ENCODE assay signal across 2 cellular contexts in the genomic region with DNA sequence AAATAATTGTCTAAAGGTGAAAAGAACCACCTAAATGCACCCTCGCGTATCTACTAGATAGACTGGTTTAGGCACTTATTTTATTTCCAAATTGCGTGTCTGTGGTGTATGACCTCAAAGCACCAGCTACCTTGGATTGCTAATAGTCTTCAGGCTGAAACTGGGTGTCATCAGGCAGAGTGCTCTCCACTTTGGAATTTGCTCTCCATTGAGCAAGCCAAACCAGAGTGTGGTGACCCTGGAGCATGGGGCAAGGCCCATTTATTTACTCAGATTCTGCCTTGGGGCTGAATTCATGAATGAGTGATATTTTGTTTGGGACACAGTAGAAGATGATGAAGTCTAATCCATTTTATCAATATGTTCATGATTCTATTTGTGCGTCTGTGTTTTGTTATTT.
TF ChIP-seq lines count a peak whose summit lies in the region.

No MANE protein-coding gene starts in this region.

TF ChIP-seq in liver, 16 proteins besides CTCF, POLR2A, EP300 and RAD21 (continued from another document):
- TF ChIP-seq REST (IDR thresholded peaks at IDR 0.05): no peak
- TF ChIP-seq GABPA (IDR thresholded peaks at IDR 0.05 in 1 of 2, conservative IDR thresholded peaks at IDR 0.05 in 1 of 2): no peak
- TF ChIP-seq, protein P1, sequence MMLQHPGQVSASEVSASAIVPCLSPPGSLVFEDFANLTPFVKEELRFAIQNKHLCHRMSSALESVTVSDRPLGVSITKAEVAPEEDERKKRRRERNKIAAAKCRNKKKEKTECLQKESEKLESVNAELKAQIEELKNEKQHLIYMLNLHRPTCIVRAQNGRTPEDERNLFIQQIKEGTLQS (IDR thresholded peaks at IDR 0.05): no peak
- no peak for TF ChIP-seq YY1 (IDR thresholded peaks at IDR 0.05)
- peak; percentile 88 to 98 for TF ChIP-seq HNF4A (conservative IDR thresholded peaks at IDR 0.05)
- TF ChIP-seq, protein P2, sequence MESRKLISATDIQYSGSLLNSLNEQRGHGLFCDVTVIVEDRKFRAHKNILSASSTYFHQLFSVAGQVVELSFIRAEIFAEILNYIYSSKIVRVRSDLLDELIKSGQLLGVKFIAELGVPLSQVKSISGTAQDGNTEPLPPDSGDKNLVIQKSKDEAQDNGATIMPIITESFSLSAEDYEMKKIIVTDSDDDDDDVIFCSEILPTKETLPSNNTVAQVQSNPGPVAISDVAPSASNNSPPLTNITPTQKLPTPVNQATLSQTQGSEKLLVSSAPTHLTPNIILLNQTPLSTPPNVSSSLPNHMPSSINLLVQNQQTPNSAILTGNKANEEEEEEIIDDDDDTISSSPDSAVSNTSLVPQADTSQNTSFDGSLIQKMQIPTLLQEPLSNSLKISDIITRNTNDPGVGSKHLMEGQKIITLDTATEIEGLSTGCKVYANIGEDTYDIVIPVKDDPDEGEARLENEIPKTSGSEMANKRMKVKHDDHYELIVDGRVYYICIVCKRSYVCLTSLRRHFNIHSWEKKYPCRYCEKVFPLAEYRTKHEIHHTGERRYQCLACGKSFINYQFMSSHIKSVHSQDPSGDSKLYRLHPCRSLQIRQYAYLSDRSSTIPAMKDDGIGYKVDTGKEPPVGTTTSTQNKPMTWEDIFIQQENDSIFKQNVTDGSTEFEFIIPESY (IDR thresholded peaks at IDR 0.05): no peak
- TF ChIP-seq HNF4G (IDR thresholded peaks at IDR 0.05): peak; percentile 84
- TF ChIP-seq SP1 (IDR thresholded peaks at IDR 0.05): peak; percentile 73
- no peak for TF ChIP-seq TAF1 (conservative IDR thresholded peaks at IDR 0.05)
- no peak for TF ChIP-seq FOXA1 (IDR thresholded peaks at IDR 0.05)
- TF ChIP-seq, protein P3, sequence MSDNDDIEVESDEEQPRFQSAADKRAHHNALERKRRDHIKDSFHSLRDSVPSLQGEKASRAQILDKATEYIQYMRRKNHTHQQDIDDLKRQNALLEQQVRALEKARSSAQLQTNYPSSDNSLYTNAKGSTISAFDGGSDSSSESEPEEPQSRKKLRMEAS (IDR thresholded peaks at IDR 0.05): peak; percentile 9
- TF ChIP-seq JUND (IDR thresholded peaks at IDR 0.05): peak; percentile 39 to 72
- peak in 1 of 2 donors; percentile 10 for TF ChIP-seq EGR1 (IDR thresholded peaks at IDR 0.05; ENCODE audit: low read depth in 2 of 2)
- TF ChIP-seq RXRA (IDR thresholded peaks at IDR 0.05): peak; percentile 76 to 94
- no peak for TF ChIP-seq FOXA2 (IDR thresholded peaks at IDR 0.05)

TF ChIP-seq in HepG2, 621 proteins besides CTCF, POLR2A, EP300 and RAD21 (continued from another document):
- TF ChIP-seq CENPBD1 (CRISPR knock-in tag; IDR thresholded peaks at IDR 0.05; ENCODE audit: borderline replicate concordance, low read depth): no peak
- no peak for TF ChIP-seq ZNF724P (CRISPR knock-in tag; IDR thresholded peaks at IDR 0.05; ENCODE audit: borderline replicate concordance)
- no peak for TF ChIP-seq IRX3 (CRISPR knock-in tag; IDR thresholded peaks at IDR 0.05; ENCODE audit: borderline replicate concordance, low read depth)
